Comparison of ENCODE assay signal across 8 cellular contexts in the genomic region with DNA sequence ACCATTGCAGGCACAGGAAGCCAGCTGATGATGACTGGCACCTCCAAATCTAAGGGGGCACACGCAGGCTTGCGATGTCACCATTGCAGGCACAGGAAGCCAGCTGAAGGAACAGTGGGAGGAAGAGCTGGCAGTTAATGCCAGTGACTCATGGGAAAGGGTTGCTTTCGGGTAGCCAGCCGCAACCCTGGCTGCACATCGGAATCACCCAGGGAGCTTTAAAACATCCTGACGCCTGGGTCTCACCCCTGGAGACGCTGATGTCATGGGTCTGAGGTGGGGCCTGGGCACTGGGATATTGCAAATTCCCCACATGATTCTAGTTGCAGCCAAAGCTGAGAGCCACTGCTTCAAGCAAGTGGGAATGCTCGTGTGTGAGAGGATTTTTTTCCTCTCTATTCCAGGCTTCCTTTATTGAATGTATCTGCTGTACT. TPM values are rescaled to one million over a fixed set of nuclear protein-coding genes. Genes with fewer than 3 reads are reported as not detected.
A peak's percentile ranks its signal among the peaks of the same experiment; 100 is the strongest.
DNase-seq lines count a peak whose midpoint lies in the region; ATAC-seq and TF ChIP-seq lines count a peak whose summit lies in the region.

No MANE protein-coding gene starts in this region.

- ATAC-seq in HG03097 (IDR thresholded peaks at IDR 0.05; ENCODE audit: low FRiP score, unreplicated experiment) = no peak
- no peak for ATAC-seq in activated CD4-positive, CD25-positive, alpha-beta regulatory T cell treated with anti-CD3 and anti-CD28 coated beads, Interleukin-2, amount 50 U/mL, for 24 hours

- no peaks in the 10 kb centered on the region for H3K9me3 ChIP-seq in muscle layer of colon (ENCODE audit: low read length)

- H2AFZ ChIP-seq in ACC112 (ENCODE audit: low read length, unreplicated experiment) = no peak overlapping the region

- DNase-seq in M059J (ENCODE audit: low read depth) = peak; percentile 98
- peak; percentile 96 for DNase-seq in coronary artery (ENCODE audit: low spot score)
- no peak for DNase-seq in activated effector memory CD4-positive, alpha-beta T cell treated with Interleukin-2 at 50 U/mL for 16 hours
- DNase-seq in NCI-H1417 (lab: John Stamatoyannopoulos, UW) = no peak

- peak overlapping the region; percentile 97 for H3K27ac ChIP-seq in ACC112 (ENCODE audit: low read depth, low read length)
- H3K27ac ChIP-seq in coronary artery = peak overlapping the region; percentile 81 to 91
- peak overlapping the region; percentile 30 for H3K27ac ChIP-seq in muscle layer of colon (ENCODE audit: low read depth, low read length)

- H3K4me3 ChIP-seq in ACC112 (ENCODE audit: low read depth, low read length) (peak overlapping the region; percentile 44; the same call in 1 of the 2 replicates), coronary artery (peak overlapping the region; percentile 39), muscle layer of colon (ENCODE audit: low read depth in 1 of 2, low read length in 2 of 2) (no peak overlapping the region)

- no peaks in the 10 kb centered on the region for H3K27me3 ChIP-seq in ACC112 (ENCODE audit: insufficient read depth, low read length)
- no peaks in the 10 kb centered on the region for H3K27me3 ChIP-seq in muscle layer of colon (ENCODE audit: control insufficient read depth in 1 of 2, insufficient read depth in 2 of 2, low read length in 2 of 2)

- H3K4me1 ChIP-seq in ACC112 (ENCODE audit: control insufficient read depth, insufficient read depth, low read length, unreplicated experiment) (peaks cover 61% of the 10 kb centered on the region), muscle layer of colon (ENCODE audit: insufficient read depth, low read length) (peaks cover 12% of the 10 kb centered on the region)

- no peaks in the 10 kb centered on the region for H3K79me2 ChIP-seq in ACC112 (ENCODE audit: control insufficient read depth, insufficient read depth, low read length, unreplicated experiment)

- TF ChIP-seq CTCF in coronary artery (IDR thresholded peaks at IDR 0.05) = no peak

- H3K36me3 ChIP-seq in ACC112 (ENCODE audit: insufficient read depth, low read length) (no peaks in the 10 kb centered on the region), muscle layer of colon (ENCODE audit: insufficient read depth, low read length) (no peaks in the 10 kb centered on the region)

- H3K9ac ChIP-seq in muscle layer of colon (ENCODE audit: low read length) = peak overlapping the region; percentile 17

RNA-seq across cellular contexts. Expression of gene CCN6, which starts 16.1 kb away (rescaled TPM):
- not detected in 2 replicates for total RNA-seq in M059J (2014; rRNA removed; shearing (Covaris generic))

RNA-seq across cellular contexts. Expression of gene TUBE1, which starts 49.5 kb away (rescaled TPM):
- 22.7 and 29.8 TPM in 2 replicates for total RNA-seq in M059J (2014; rRNA removed; shearing (Covaris generic))

RNA-seq across cellular contexts. Expression of gene FAM229B, which starts 49.6 kb away (rescaled TPM):
- total RNA-seq in M059J (2014; rRNA removed; shearing (Covaris generic)) = 31.3 and 34.2 TPM in 2 replicates

Comparison
In these comparisons a context has a peak if more than half of its experiments do, and no peak if none do; other contexts are left out.
1. H3K27ac ChIP-seq: peak in every context shown above with its lines; median percentile 97 in ACC112; 86 in coronary artery; 30 in muscle layer of colon.
2. H3K4me3 ChIP-seq: peak in ACC112 (single experiment) and coronary artery (single experiment); none in muscle layer of colon (0 of 2).
3. DNase-seq: peak in M059J (single experiment) and coronary artery (single experiment); none in activated effector memory CD4-positive, alpha-beta T cell treated with Interleukin-2 at 50 U/mL for 16 hours (single experiment) and NCI-H1417 (0 of 3).